ENCODE assay signal across 1 cellular context in the genomic region with DNA sequence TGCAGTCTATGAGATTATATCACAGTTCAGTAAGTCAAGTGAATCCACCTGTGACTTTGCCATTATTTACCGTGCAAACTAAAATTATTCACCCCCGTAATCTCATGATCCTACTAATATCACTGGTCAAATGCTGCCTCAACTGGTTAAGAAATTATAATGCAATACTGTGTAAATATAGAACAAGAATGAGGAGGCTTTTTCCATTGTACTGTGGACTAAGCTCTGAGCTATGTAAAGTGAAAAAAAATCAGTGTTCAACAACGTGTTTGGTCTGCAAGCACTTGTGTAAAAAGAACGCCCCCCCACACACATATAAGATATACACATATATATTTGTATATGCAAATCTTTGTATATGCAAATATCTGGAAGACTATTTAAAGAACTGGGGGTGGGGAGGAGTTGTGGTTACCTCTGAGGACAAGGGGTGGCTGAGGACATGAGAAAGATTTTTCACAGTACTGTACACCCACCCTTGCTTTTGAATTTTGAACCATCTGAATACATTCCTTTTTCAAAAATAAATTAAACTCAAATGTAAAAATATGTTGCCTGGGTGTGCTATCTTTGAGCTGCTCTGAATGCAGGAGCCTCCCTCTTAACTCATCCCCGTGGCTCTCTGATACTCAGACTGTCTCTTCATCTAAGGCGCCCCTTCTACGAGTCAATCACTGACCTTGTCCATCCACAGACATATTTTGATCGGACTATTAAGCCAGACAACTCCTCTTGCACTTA.
TF ChIP-seq lines count a peak whose summit lies in the region.

No MANE protein-coding gene starts in this region.

TF ChIP-seq in HepG2, 621 proteins besides CTCF, POLR2A, EP300 and RAD21:
- no peak for TF ChIP-seq ZNF225 (CRISPR knock-in tag; IDR thresholded peaks at IDR 0.05)
- TF ChIP-seq REPIN1 (CRISPR knock-in tag; IDR thresholded peaks at IDR 0.05; ENCODE audit: borderline replicate concordance, low read depth): 0 out of 2 replicates have a peak, but pooled peaks have one; percentile 21
- TF ChIP-seq, protein P1, sequence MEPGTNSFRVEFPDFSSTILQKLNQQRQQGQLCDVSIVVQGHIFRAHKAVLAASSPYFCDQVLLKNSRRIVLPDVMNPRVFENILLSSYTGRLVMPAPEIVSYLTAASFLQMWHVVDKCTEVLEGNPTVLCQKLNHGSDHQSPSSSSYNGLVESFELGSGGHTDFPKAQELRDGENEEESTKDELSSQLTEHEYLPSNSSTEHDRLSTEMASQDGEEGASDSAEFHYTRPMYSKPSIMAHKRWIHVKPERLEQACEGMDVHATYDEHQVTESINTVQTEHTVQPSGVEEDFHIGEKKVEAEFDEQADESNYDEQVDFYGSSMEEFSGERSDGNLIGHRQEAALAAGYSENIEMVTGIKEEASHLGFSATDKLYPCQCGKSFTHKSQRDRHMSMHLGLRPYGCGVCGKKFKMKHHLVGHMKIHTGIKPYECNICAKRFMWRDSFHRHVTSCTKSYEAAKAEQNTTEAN (CRISPR knock-in tag; conservative IDR thresholded peaks at IDR 0.05): 0 out of 2 replicates have a peak, but pooled peaks have one; percentile 6
- no peak for TF ChIP-seq MIXL1 (CRISPR knock-in tag; IDR thresholded peaks at IDR 0.05)
- 0 out of 2 replicates have a peak, but pooled peaks have one; percentile 1 for TF ChIP-seq TARDBP (CRISPR knock-in tag; IDR thresholded peaks at IDR 0.05)
- TF ChIP-seq, protein P2, sequence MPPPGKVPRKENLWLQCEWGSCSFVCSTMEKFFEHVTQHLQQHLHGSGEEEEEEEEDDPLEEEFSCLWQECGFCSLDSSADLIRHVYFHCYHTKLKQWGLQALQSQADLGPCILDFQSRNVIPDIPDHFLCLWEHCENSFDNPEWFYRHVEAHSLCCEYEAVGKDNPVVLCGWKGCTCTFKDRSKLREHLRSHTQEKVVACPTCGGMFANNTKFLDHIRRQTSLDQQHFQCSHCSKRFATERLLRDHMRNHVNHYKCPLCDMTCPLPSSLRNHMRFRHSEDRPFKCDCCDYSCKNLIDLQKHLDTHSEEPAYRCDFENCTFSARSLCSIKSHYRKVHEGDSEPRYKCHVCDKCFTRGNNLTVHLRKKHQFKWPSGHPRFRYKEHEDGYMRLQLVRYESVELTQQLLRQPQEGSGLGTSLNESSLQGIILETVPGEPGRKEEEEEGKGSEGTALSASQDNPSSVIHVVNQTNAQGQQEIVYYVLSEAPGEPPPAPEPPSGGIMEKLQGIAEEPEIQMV (CRISPR knock-in tag; IDR thresholded peaks at IDR 0.05; ENCODE audit: low read depth): 0 out of 2 replicates have a peak, but pooled peaks have one; percentile 33
- 0 out of 2 replicates have a peak, but pooled peaks have one; percentile 8 for TF ChIP-seq ATF1 (CRISPR knock-in tag; IDR thresholded peaks at IDR 0.05)
- TF ChIP-seq ZNF788 (CRISPR knock-in tag; IDR thresholded peaks at IDR 0.05; ENCODE audit: borderline replicate concordance): 0 out of 2 replicates have a peak, but pooled peaks have one; percentile 16
- TF ChIP-seq MXI1 (IDR thresholded peaks at IDR 0.05; ENCODE audit: borderline replicate concordance, low read depth, low read length): no peak
